ENCODE assay signal across 8 cellular contexts in the genomic region with DNA sequence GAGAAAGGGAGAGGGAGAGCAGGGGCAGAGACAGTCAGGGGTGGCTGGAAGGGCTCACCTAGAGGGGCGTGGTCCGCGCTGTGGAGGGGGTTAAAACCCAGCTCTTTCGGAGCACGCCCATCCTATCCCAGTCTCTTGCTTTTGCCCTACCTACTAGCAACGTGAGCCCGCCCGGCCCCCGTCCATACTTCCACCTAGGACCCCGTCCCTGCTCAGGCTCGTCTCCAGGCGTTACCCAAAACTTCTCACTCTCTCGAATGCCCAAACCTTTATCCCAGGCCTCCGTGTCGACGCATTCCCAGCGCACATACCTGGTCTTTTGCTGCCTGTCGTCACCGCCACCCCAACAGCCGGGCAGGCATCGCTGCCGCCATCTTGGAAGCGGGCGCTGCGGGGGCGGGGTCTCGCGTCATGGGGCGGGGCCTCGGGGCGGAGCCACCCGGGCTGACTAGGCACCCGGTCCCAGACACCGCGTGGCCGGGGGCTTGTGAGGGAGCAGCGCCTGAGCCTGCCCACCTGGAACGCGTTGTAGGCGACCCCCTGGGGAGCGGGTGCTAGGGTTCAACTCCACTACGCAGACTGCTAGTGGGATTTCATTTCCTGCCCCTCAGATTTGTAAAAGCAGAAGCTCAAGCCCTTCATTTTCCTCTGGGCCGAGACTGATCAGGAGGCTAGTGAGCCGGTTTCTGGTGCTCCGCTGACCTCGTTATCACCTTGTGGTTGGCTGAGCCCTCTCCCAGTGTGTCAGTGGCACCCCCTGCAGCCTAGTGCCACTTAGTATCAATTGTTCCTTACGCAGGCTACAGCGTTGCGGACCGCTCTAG. TPM values are rescaled to one million over a fixed set of nuclear protein-coding genes. Genes with fewer than 3 reads are reported as not detected.
DNase-seq lines count a peak whose midpoint lies in the region; ATAC-seq and TF ChIP-seq lines count a peak whose summit lies in the region.

A gene (minus strand): TSS at position 396 of the 824 bp plus-strand sequence. CDS start 1,447 bp downstream, outside the sequence.

- ATAC-seq in GM21737 (IDR thresholded peaks at IDR 0.05; ENCODE audit: unreplicated experiment) (peak; percentile 71), esophagus mucosa (peak; percentile 87)
- ATAC-seq in activated T-cell treated with anti-CD3 and anti-CD28 coated beads, Interleukin-2, amount 50 U/mL, for 72 hours (replicated peaks in 1 of 2): peak; percentile 87

- H3K9me3 Mint-ChIP-seq in activated T-cell treated with anti-CD3 and anti-CD28 coated beads, Interleukin-2, amount 50 U/mL, for 72 hours: no peaks in the 10 kb centered on the region

- peak; percentile 44 to 74 for TF ChIP-seq POLR2A in Peyer's patch (IDR thresholded peaks at IDR 0.05)

- H3K4me1 ChIP-seq in Peyer's patch (peaks cover 3 to 26% (median 12%) of the 10 kb centered on the region in 4 donors), muscle layer of duodenum (ENCODE audit: control insufficient read depth in 1 of 2, insufficient read depth in 2 of 2, low read length in 2 of 2) (peaks cover 21 to 23% of the 10 kb centered on the region in 2 donors)

- H3K4me3 ChIP-seq in Peyer's patch (peak within 1 kb of the TSS; percentile 65 to 80 (median 70)), muscle layer of duodenum (ENCODE audit: low read depth in 1 of 2, low read length in 2 of 2) (peak within 1 kb of the TSS; percentile 72 to 95)

- H3K9me3 ChIP-seq in KOPT-K1 (ENCODE audit: insufficient read depth, low read length, poor library complexity, severe bottlenecking) (no peaks in the 10 kb centered on the region), Peyer's patch (no peaks in the 10 kb centered on the region), muscle layer of duodenum (ENCODE audit: control insufficient read depth in 1 of 2, low read length in 2 of 2) (no peaks in the 10 kb centered on the region)

- no peaks in the 10 kb centered on the region for H3K27me3 Mint-ChIP-seq in activated T-cell treated with anti-CD3 and anti-CD28 coated beads, Interleukin-2, amount 50 U/mL, for 72 hours (ENCODE audit: low read depth)

- TF ChIP-seq CTCF in Peyer's patch (IDR thresholded peaks at IDR 0.05): peak in 2 of 6 experiments; percentile 3 to 24

- peaks cover 78% of the 10 kb centered on the region for H3K4me1 Mint-ChIP-seq in activated T-cell treated with anti-CD3 and anti-CD28 coated beads, Interleukin-2, amount 50 U/mL, for 72 hours (ENCODE audit: low read depth)

- peaks cover 8 to 30% of the 10 kb centered on the region in 2 donors for H3K36me3 Mint-ChIP-seq in activated T-cell treated with anti-CD3 and anti-CD28 coated beads, Interleukin-2, amount 50 U/mL, for 72 hours (ENCODE audit: insufficient read depth in 2 of 2)

- DNase-seq in DMS53 treated with DMSO at 0.1 percent for 48 hours (lab: John Stamatoyannopoulos, UW; ENCODE audit: unreplicated experiment): peak; percentile 86
- peak; percentile 91 to 97 (median 96) for DNase-seq in Peyer's patch
- peak; percentile 94 to 99 for DNase-seq in activated T-cell treated with anti-CD3 and anti-CD28 coated beads, Interleukin-2, amount 50 U/mL, for 72 hours
- DNase-seq in stimulated activated CD8-positive, alpha-beta memory T cell treated with anti-CD3 and anti-CD28 coated beads, Interleukin-7, amount 100 ng/mL, for 24 hours (ENCODE audit: low read depth): peak; percentile 97

- H3K27ac ChIP-seq in KOPT-K1 (ENCODE audit: low read depth, low read length, poor library complexity, severe bottlenecking) (peak within 1 kb of the TSS; percentile 79), Peyer's patch (peak within 1 kb of the TSS; percentile 84 to 87 (median 86)), muscle layer of duodenum (ENCODE audit: low read length) (peak within 1 kb of the TSS; percentile 96)

- H3K27me3 ChIP-seq in Peyer's patch (no peaks in the 10 kb centered on the region), muscle layer of duodenum (ENCODE audit: low read depth, low read length) (no peaks in the 10 kb centered on the region)

- peak within 1 kb of the TSS; percentile 93 to 95 for H3K4me3 Mint-ChIP-seq in activated T-cell treated with anti-CD3 and anti-CD28 coated beads, Interleukin-2, amount 50 U/mL, for 72 hours

- H3K36me3 ChIP-seq in KOPT-K1 (ENCODE audit: insufficient read depth, low read length): peaks cover 36% of the 10 kb centered on the region
- peaks cover 0 to 28% (median 0%) of the 10 kb centered on the region in 3 donors for H3K36me3 ChIP-seq in Peyer's patch
- peaks cover 27 to 32% of the 10 kb centered on the region in 2 donors for H3K36me3 ChIP-seq in muscle layer of duodenum (ENCODE audit: control insufficient read depth in 1 of 2, insufficient read depth in 2 of 2, low read length in 2 of 2)

- H3K27ac Mint-ChIP-seq in activated T-cell treated with anti-CD3 and anti-CD28 coated beads, Interleukin-2, amount 50 U/mL, for 72 hours: peak within 1 kb of the TSS; percentile 94

RNA-seq across cellular contexts. Expression of the gene that starts here (rescaled TPM):
- total RNA-seq in Peyer's patch (10 to 100 TPM; 25.2 to 34.1 (median 29.4) TPM), esophagus mucosa (17.7 TPM)
- 10 to 100 TPM; 55.9 to 56.5 TPM for total RNA-seq in activated T-cell treated with anti-CD3 and anti-CD28 coated beads, Interleukin-2, amount 50 U/mL, for 72 hours

Comparison
In these comparisons a context has a peak if more than half of its experiments do, and no peak if none do; other contexts are left out.
1. Peak in every context shown above with its lines: DNase-seq, ATAC-seq, H3K4me3 ChIP-seq and H3K27ac ChIP-seq.